8 cellular contexts compared by ENCODE assay signal in the genomic region with DNA sequence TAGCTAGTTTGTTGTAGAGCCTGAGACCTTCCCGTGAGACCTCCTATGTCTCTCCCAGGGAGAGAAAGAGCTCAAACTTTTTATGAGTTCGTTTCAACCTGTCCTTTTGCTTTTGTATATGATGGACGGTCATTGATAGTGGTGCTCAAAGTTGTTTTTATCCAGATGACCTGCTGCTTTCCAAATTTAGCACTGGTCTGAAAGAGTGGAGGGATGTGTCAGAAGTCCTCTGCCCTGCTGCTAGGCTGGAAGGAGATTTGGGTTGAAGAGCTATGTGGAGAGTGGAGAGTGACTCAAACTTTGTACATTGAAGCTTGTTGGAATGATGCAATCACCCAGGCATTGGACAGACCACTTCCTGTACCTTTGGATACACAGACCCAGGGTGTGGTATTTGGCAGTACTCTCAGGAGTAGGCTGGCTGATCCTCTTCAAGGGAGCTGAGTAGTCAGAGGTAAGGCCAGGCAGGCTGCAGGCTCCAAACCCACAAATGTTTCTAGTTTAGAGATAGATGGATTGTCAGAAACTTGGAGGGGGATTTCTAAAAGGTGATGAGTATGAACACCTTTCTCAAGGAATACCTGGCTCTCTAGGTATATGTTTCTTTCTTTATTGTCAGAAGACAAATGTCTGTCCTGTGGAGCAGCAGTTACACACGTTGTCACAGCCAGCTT. TPM values are rescaled to one million over a fixed set of nuclear protein-coding genes. Genes with fewer than 3 reads are reported as not detected.
DNase-seq lines count a peak whose midpoint lies in the region; ATAC-seq and FAIRE-seq lines count a peak whose summit lies in the region.

No MANE protein-coding gene starts in this region.

- peak; percentile 28 for ATAC-seq in Right ventricle myocardium inferior
- peak; percentile 64 to 91 for ATAC-seq in right cardiac atrium
- ATAC-seq in HG02763 (IDR thresholded peaks at IDR 0.05; ENCODE audit: unreplicated experiment) = no peak

- intact Hi-C loops in Right ventricle myocardium inferior (cut with DNase I) (no loop called here), cardiac septum (cut with DNase I) (no loop called here), right cardiac atrium (cut with DNase I) (no loop called here)

- 80% methylated on average over 4 of the region's 4 CpGs for WGBS in right cardiac atrium

- FAIRE-seq in urothelium cell line (lab: Jason Lieb, UNC) = peak; percentile 13

- H3K9me3 ChIP-seq in right cardiac atrium (ENCODE audit: control insufficient read depth, low read length) = no peaks in the 10 kb centered on the region

- DNase-seq in Right ventricle myocardium inferior (ENCODE audit: missing footprints) (no peak), cardiac septum (ENCODE audit: low spot score) (no peak), SKM-1 (lab: John Stamatoyannopoulos, UW; ENCODE audit: unreplicated experiment) (peak; percentile 53), right cardiac atrium (no peak), urothelium cell line (ENCODE audit: low spot score) (peak; percentile 91), NCI-H1417 treated with DMSO at 0.1 percent for 48 hours (lab: John Stamatoyannopoulos, UW) (no peak), amygdala (lab: John Stamatoyannopoulos, UW) (no peak)

- H3K27ac ChIP-seq in right cardiac atrium (ENCODE audit: low read length) = no peak overlapping the region

- no peaks in the 10 kb centered on the region for H3K27me3 ChIP-seq in right cardiac atrium (ENCODE audit: control insufficient read depth, insufficient read depth)

- H3K4me3 ChIP-seq in right cardiac atrium (ENCODE audit: low read length) = no peak overlapping the region

- H3K4me1 ChIP-seq in right cardiac atrium (ENCODE audit: control insufficient read depth, insufficient read depth, low read length) = no peaks in the 10 kb centered on the region

RNA-seq across cellular contexts. Expression of gene RREB1, which starts 49.4 kb away (rescaled TPM):
- total RNA-seq in Right ventricle myocardium inferior (34.2 TPM), cardiac septum (27.8 TPM), right cardiac atrium (10 to 100 TPM; 35.3 to 40.4 (median 38.0) TPM)
- polyA plus RNA-seq in right cardiac atrium = 7.8 TPM

Comparison
In these comparisons a context has a peak if more than half of its experiments do, and no peak if none do; other contexts are left out.
1. DNase-seq: peak in SKM-1 (single experiment) and urothelium cell line (single experiment); none in Right ventricle myocardium inferior (single experiment), cardiac septum (single experiment), right cardiac atrium (0 of 3), NCI-H1417 treated with DMSO at 0.1 percent for 48 hours (single experiment) and amygdala (0 of 56).